In genomic region chr11:5605849-5606248, GRCh38 we compare ENCODE assay signal across 8 cellular contexts. TPM values are rescaled to one million over a fixed set of nuclear protein-coding genes. Genes with fewer than 3 reads are reported as not detected.
DNase-seq lines count a peak whose midpoint lies in the region; ATAC-seq and TF ChIP-seq lines count a peak whose summit lies in the region.
"Had no signal": no experiment of that assay in that cellular context is flagged by ENCODE, and none has a peak within 500 bp of the region (broad histone marks: within the 10 kb centered on the region; RNA-seq: fewer than 3 reads in every experiment).

No MANE protein-coding gene starts in this region.

- intact Hi-C loops in left ventricle myocardium superior (cut with micrococcal nuclease), result no loop called here

- no peaks in the 10 kb centered on the region for H3K36me3 ChIP-seq in MG63

- POLR2A ChIA-PET in AG04449 (lab: Yijun Ruan, JAX), result interaction anchor here (0.7 to 2.4 kb wide), 3 partner anchors 10 to 76 kb away, joined by 3 to 8 read pairs (median 3); partner anchors contain the start of gene TRIM6

- CTCF ChIA-PET in AG04449 (lab: Yijun Ruan, JAX), result interaction anchor here (0.7 to 2.1 kb wide), 5 partner anchors 13 to 201 kb away, joined by 3 to 6 read pairs (median 4); partner anchors contain the start of gene TRIM5

- TF ChIP-seq CTCF in AG04449 (IDR thresholded peaks at IDR 0.05; ENCODE audit: insufficient read depth, low read length, missing control alignments), result peak; percentile 8
- no peak for TF ChIP-seq CTCF in fibroblast of mammary gland (conservative IDR thresholded peaks at IDR 0.05; ENCODE audit: control insufficient read depth, insufficient read depth, low read depth, low read length)

- no peaks in the 10 kb centered on the region for H3K27me3 ChIP-seq in MG63

- no peaks in the 10 kb centered on the region for H3K9me3 ChIP-seq in MG63

- DNase-seq in AG04449 (ENCODE audit: low read depth, low spot score), result peak; percentile 63
- DNase-seq in MG63, result peak; percentile 58
- DNase-seq in fibroblast of mammary gland (ENCODE audit: low read depth), result peak; percentile 91
- DNase-seq in left ventricle myocardium superior, result no peak
- no peak for DNase-seq in effector CD8-positive, alpha-beta T cell (lab: John Stamatoyannopoulos, UW)
- DNase-seq: NCI-H446 treated with DMSO at 0.1 percent for 48 hours had no signal

- no peak overlapping the region for H3K4me3 ChIP-seq in AG04449 (ENCODE audit: low read depth, low read length)
- H3K4me3 ChIP-seq in MG63, result no peak overlapping the region
- H3K4me3 ChIP-seq in fibroblast of mammary gland (ENCODE audit: control insufficient read depth, low read depth, low read length), result no peak overlapping the region

- ATAC-seq in left ventricle myocardium superior (no peak), HG02981 (IDR thresholded peaks at IDR 0.05; ENCODE audit: unreplicated experiment) (no peak)

RNA-seq across cellular contexts. Expression of gene TRIM6, which starts 9.4 kb away (rescaled TPM):
- total RNA-seq in MG63 (2014; rRNA removed; shearing (Covaris generic); ENCODE audit: low replicate concordance), result 2.5 and 4.1 TPM in 2 replicates
- total RNA-seq in left ventricle myocardium superior, result 1.5 TPM
- total RNA-seq: CD4-positive, CD25-positive, alpha-beta regulatory T cell had no signal

RNA-seq across cellular contexts. Expression of gene TRIM34, which starts 19.0 kb away (rescaled TPM):
- total RNA-seq in MG63 (2014; rRNA removed; shearing (Covaris generic); ENCODE audit: low replicate concordance), result 10.7 and 10.8 TPM in 2 replicates
- 1.6 TPM for total RNA-seq in left ventricle myocardium superior

RNA-seq across cellular contexts. Expression of gene OR52B6, which starts 25.2 kb away (rescaled TPM):
- total RNA-seq in MG63 (2014; rRNA removed; shearing (Covaris generic); ENCODE audit: low replicate concordance), result not detected in 2 replicates
- total RNA-seq in left ventricle myocardium superior, result not detected
- total RNA-seq: CD4-positive, CD25-positive, alpha-beta regulatory T cell had no signal

RNA-seq across cellular contexts. Expression of gene OR52H1, which starts 57.5 kb away (rescaled TPM):
- total RNA-seq in MG63 (2014; rRNA removed; shearing (Covaris generic); ENCODE audit: low replicate concordance), result not detected in 2 replicates
- not detected for total RNA-seq in left ventricle myocardium superior

Comparison
In these comparisons a context has a peak if more than half of its experiments do, and no peak if none do; other contexts are left out.
1. DNase-seq: peak in AG04449 (single experiment), MG63 (single experiment) and fibroblast of mammary gland (single experiment); none in left ventricle myocardium superior (single experiment) and effector CD8-positive, alpha-beta T cell (single experiment).